ENCODE assay signal across 9 cellular contexts in the genomic region with DNA sequence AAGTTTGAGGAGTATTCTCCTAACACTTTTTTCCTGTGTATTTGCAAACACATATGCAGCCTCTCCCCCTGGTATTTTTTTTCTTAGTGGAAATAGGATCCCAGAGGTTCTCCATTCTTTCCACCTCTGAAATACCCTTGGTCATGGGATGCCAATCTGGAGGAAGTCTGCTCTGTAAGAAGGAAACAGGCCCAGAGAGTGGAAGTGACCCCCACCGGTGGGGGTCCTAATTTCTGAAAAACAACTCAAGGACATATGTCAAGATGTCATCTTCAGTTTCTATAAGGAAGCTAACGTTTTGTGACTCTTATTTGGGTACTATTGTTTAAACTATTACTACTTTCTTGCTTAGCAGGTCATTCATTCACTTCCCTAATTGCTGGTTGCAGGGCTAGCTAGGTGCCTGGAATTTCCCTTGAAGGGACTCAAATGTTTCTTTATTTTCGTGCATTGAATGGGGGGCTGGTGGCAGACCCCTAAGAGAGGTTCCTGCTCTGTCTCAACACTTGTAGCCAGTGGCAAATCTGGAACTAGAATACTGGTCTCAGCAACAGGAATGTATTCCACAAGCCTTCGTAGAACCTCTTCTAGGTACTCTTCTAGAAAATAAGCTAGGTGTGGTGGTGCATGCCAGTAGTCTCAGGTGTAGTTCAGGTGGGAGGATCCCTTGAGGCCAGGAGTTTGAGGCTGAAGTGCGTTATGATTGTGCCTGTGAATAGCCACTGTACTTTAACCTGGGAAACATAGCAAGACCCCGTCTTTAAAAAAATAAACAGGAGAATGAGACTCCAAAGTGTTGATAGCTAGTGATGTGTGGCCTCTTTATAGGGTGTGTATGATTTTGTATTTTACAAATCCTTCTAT. TPM values are rescaled to one million over a fixed set of nuclear protein-coding genes. Genes with fewer than 3 reads are reported as not detected.
A peak's percentile ranks its signal among the peaks of the same experiment; 100 is the strongest.
DNase-seq lines count a peak whose midpoint lies in the region; ATAC-seq and TF ChIP-seq lines count a peak whose summit lies in the region.
"Had no signal": no experiment of that assay in that cellular context is flagged by ENCODE, and none has a peak within 500 bp of the region (broad histone marks: within the 10 kb centered on the region; RNA-seq: fewer than 3 reads in every experiment).

No MANE protein-coding gene starts in this region.

- peaks cover 62% of the 10 kb centered on the region for H3K4me1 Mint-ChIP-seq in activated CD8-positive, alpha-beta T cell treated with anti-CD3 and anti-CD28 coated beads for 36 hours (ENCODE audit: low read depth)

- H3K36me3 Mint-ChIP-seq in activated CD8-positive, alpha-beta T cell treated with anti-CD3 and anti-CD28 coated beads for 36 hours (ENCODE audit: low read depth): peaks cover 20% of the 10 kb centered on the region

- no peaks in the 10 kb centered on the region for H3K27me3 Mint-ChIP-seq in activated CD8-positive, alpha-beta T cell treated with anti-CD3 and anti-CD28 coated beads for 36 hours

- no peak overlapping the region for H3K4me3 ChIP-seq in muscle layer of duodenum (ENCODE audit: low read depth in 1 of 2, low read length in 2 of 2)

- peaks cover 12 to 19% of the 10 kb centered on the region in 2 donors for H3K36me3 ChIP-seq in muscle layer of duodenum (ENCODE audit: control insufficient read depth in 1 of 2, insufficient read depth in 2 of 2, low read length in 2 of 2)

- POLR2A ChIA-PET in activated CD8-positive, alpha-beta T cell treated with anti-CD3 and anti-CD28 coated beads for 36 hours (lab: Charles Lee): interaction anchor here (0.7 to 2.3 kb wide), 5 partner anchors 9 to 29 kb away, joined by 3 to 26 read pairs (median 8); a partner anchor contains a TSS

- DNase-seq in activated CD8-positive, alpha-beta T cell treated with anti-CD3 and anti-CD28 coated beads for 36 hours: no peak
- DNase-seq in SKM-1 treated with dmso at 0.1 percent for 144 hours (lab: John Stamatoyannopoulos, UW; ENCODE audit: unreplicated experiment) (no peak), NCI-H1105 (lab: John Stamatoyannopoulos, UW) (no peak), DMS 273 treated with DMSO at 0.1 percent for 48 hours (lab: John Stamatoyannopoulos, UW) (no peak)

- no peaks in the 10 kb centered on the region for H3K9me3 ChIP-seq in muscle layer of duodenum (ENCODE audit: control insufficient read depth in 1 of 2, low read length in 2 of 2)

- no peak for ATAC-seq in activated CD8-positive, alpha-beta T cell treated with anti-CD3 and anti-CD28 coated beads for 36 hours
- ATAC-seq in HG02885 (IDR thresholded peaks at IDR 0.05; ENCODE audit: poor library complexity, unreplicated experiment): no peak

- H3K27ac ChIP-seq in 22Rv1: peak overlapping the region; percentile 98
- H3K27ac ChIP-seq in muscle layer of duodenum (ENCODE audit: low read length): peak overlapping the region; percentile 90

- peak; percentile 38 for TF ChIP-seq POLR2A in GM18526 (IDR thresholded peaks at IDR 0.05; ENCODE audit: extremely low read depth, insufficient read length)

- no peak for TF ChIP-seq CTCF in 22Rv1 (IDR thresholded peaks at IDR 0.05)
- TF ChIP-seq CTCF in activated CD8-positive, alpha-beta T cell treated with anti-CD3 and anti-CD28 coated beads for 36 hours (IDR thresholded peaks at IDR 0.05): no peak

- peak overlapping the region; percentile 57 for H3K27ac Mint-ChIP-seq in activated CD8-positive, alpha-beta T cell treated with anti-CD3 and anti-CD28 coated beads for 36 hours

- no peaks in the 10 kb centered on the region for H3K27me3 ChIP-seq in muscle layer of duodenum (ENCODE audit: low read depth, low read length)

- H3K4me3 Mint-ChIP-seq in activated CD8-positive, alpha-beta T cell treated with anti-CD3 and anti-CD28 coated beads for 36 hours: peak overlapping the region; percentile 73

- CTCF ChIA-PET in activated CD8-positive, alpha-beta T cell treated with anti-CD3 and anti-CD28 coated beads for 36 hours (lab: Charles Lee): interaction anchor here (0.9 to 2.2 kb wide), 6 partner anchors 8 to 45 kb away, joined by 3 to 10 read pairs (median 4); a partner anchor contains a TSS

- H3K9me3 Mint-ChIP-seq in activated CD8-positive, alpha-beta T cell treated with anti-CD3 and anti-CD28 coated beads for 36 hours: no peaks in the 10 kb centered on the region

- intact Hi-C loops in activated CD8-positive, alpha-beta T cell treated with anti-CD3 and anti-CD28 coated beads for 36 hours (cut with micrococcal nuclease): no loop called here

- peaks cover 7 to 41% of the 10 kb centered on the region in 2 donors for H3K4me1 ChIP-seq in muscle layer of duodenum (ENCODE audit: control insufficient read depth in 1 of 2, insufficient read depth in 2 of 2, low read length in 2 of 2)

RNA-seq across cellular contexts. Expression of a gene that starts 1.8 kb away (rescaled TPM):
- 1 to 10 TPM; 4.7 to 4.9 TPM for total RNA-seq in activated CD8-positive, alpha-beta T cell treated with anti-CD3 and anti-CD28 coated beads for 36 hours

RNA-seq across cellular contexts. Expression of a gene that starts 8.7 kb away (rescaled TPM):
- total RNA-seq in activated CD8-positive, alpha-beta T cell treated with anti-CD3 and anti-CD28 coated beads for 36 hours: 10 to 100 TPM; 56.0 to 59.2 TPM

RNA-seq across cellular contexts. Expression of a gene that starts 35.9 kb away (rescaled TPM):
- not detected for total RNA-seq in activated CD8-positive, alpha-beta T cell treated with anti-CD3 and anti-CD28 coated beads for 36 hours
- total RNA-seq: activated CD8-positive, alpha-beta memory T cell treated with anti-CD3 and anti-CD28 coated beads for 36 hours had no signal

RNA-seq across cellular contexts. Expression of a gene that starts 54.0 kb away (rescaled TPM):
- 1 to 10 TPM; 2.6 to 2.9 TPM for total RNA-seq in activated CD8-positive, alpha-beta T cell treated with anti-CD3 and anti-CD28 coated beads for 36 hours

RNA-seq across cellular contexts. Expression of a gene that starts 54.2 kb away (rescaled TPM):
- 10 to 100 TPM; 21.8 to 21.9 TPM for total RNA-seq in activated CD8-positive, alpha-beta T cell treated with anti-CD3 and anti-CD28 coated beads for 36 hours
